ENCODE assay signal across 10 cellular contexts in genomic region chr10:485776-486572, GRCh38.
DNase-seq lines count a peak whose midpoint lies in the region; FAIRE-seq and TF ChIP-seq lines count a peak whose summit lies in the region.
"Had no signal": no experiment of that assay in that cellular context is flagged by ENCODE, and none has a peak within 500 bp of the region (broad histone marks: within the 10 kb centered on the region; RNA-seq: fewer than 3 reads in every experiment).

No MANE protein-coding gene starts in this region.

- no peak for TF ChIP-seq CTCF in DOHH2 (IDR thresholded peaks at IDR 0.05; ENCODE audit: low read depth, low read length, poor library complexity, severe bottlenecking)
- TF ChIP-seq CTCF in astrocyte (IDR thresholded peaks at IDR 0.05; ENCODE audit: insufficient read depth, low read depth, low read length) = no peak
- TF ChIP-seq CTCF in D721Med (IDR thresholded peaks at IDR 0.05; ENCODE audit: insufficient read depth, missing control alignments) = no peak
- no peak for TF ChIP-seq CTCF in GM13976 (IDR thresholded peaks at IDR 0.05; ENCODE audit: borderline replicate concordance, control extremely low read depth, extremely low read depth, insufficient read depth, missing control alignments)

- H4K20me1 ChIP-seq in DOHH2 (ENCODE audit: control insufficient read depth, insufficient read depth, low read depth, low read length) = no peaks in the 10 kb centered on the region
- H4K20me1 ChIP-seq in astrocyte (ENCODE audit: insufficient read depth, low read length) = peaks cover 76% of the 10 kb centered on the region

- H2AFZ ChIP-seq in astrocyte (ENCODE audit: low read depth, low read length) = no peak overlapping the region

- H3K4me2 ChIP-seq in DOHH2 (ENCODE audit: low read length) = peak overlapping the region; percentile 30
- peak overlapping the region; percentile 94 for H3K4me2 ChIP-seq in astrocyte (ENCODE audit: low read length)

- H3K79me2 ChIP-seq in DOHH2 (ENCODE audit: control insufficient read depth, low read length) (peaks cover 48% of the 10 kb centered on the region), astrocyte (ENCODE audit: insufficient read depth, low read length) (peaks cover 40% of the 10 kb centered on the region)

- DNase-seq in AG08395 (ENCODE audit: low spot score) = peak; percentile 35
- DNase-seq in astrocyte (ENCODE audit: low read depth) = no peak
- DNase-seq in D721Med (ENCODE audit: insufficient read length, low spot score) = no peak
- no peak for DNase-seq in stimulated activated CD4-positive, alpha-beta T cell treated with anti-CD3 and anti-CD28 coated beads, Interleukin-4, amount 100 ng/mL, for 1 hour
- DNase-seq in NCI-H510A treated with DMSO at 0.1 percent for 48 hours (lab: John Stamatoyannopoulos, UW) = no peak
- DNase-seq in GM13976 (ENCODE audit: low spot score) = no peak
- DNase-seq: NCI-H446 treated with DMSO at 0.1 percent for 48 hours had no signal

- H3K4me1 ChIP-seq in DOHH2 (ENCODE audit: control insufficient read depth, low read length) (peaks cover 9% of the 10 kb centered on the region), astrocyte (ENCODE audit: insufficient read depth, low read length) (peaks cover 14% of the 10 kb centered on the region), muscle layer of colon (ENCODE audit: insufficient read depth, low read length) (peaks cover 62% of the 10 kb centered on the region)

- H3K9ac ChIP-seq in astrocyte (ENCODE audit: low read length) = peak overlapping the region; percentile 83
- H3K9ac ChIP-seq in muscle layer of colon (ENCODE audit: low read length) = peak overlapping the region; percentile 18

- H3K4me3 Mint-ChIP-seq in astrocyte (ENCODE audit: unreplicated experiment) = no peak overlapping the region

- H3K4me3 ChIP-seq in DOHH2 (ENCODE audit: low read length) (no peak overlapping the region), astrocyte (ENCODE audit: insufficient read depth, low read depth, low read length) (no peak overlapping the region), muscle layer of colon (ENCODE audit: low read depth in 1 of 2, low read length in 2 of 2) (peak overlapping the region in 1 of 2 donors; percentile 39)

- in situ Hi-C loops in GM13976 (cut with MboI; ENCODE audit: low sequenced_read_pairs, unreplicated experiment) = no loop called here

- no peaks in the 10 kb centered on the region for H3K9me2 ChIP-seq in DOHH2 (replicated peaks; ENCODE audit: control insufficient read depth, low read length)

- peaks cover 25% of the 10 kb centered on the region for H3K4me1 Mint-ChIP-seq in astrocyte (ENCODE audit: low read depth, unreplicated experiment)

- peak overlapping the region; percentile 30 for H3K27ac Mint-ChIP-seq in astrocyte (ENCODE audit: unreplicated experiment)

- H3K27me3 ChIP-seq in DOHH2 (ENCODE audit: control insufficient read depth, low read length) (no peaks in the 10 kb centered on the region), astrocyte (ENCODE audit: insufficient read depth, low read length) (no peaks in the 10 kb centered on the region), muscle layer of colon (ENCODE audit: control insufficient read depth in 1 of 2, insufficient read depth in 2 of 2, low read length in 2 of 2) (no peaks in the 10 kb centered on the region)

- H3K36me3 ChIP-seq in DOHH2 (ENCODE audit: control insufficient read depth, low read length) (peaks cover 61% of the 10 kb centered on the region), astrocyte (ENCODE audit: insufficient read depth, low read length) (peaks cover 2% of the 10 kb centered on the region), muscle layer of colon (ENCODE audit: insufficient read depth, low read length) (peaks cover 4% of the 10 kb centered on the region)

- FAIRE-seq in astrocyte (lab: Jason Lieb, UNC) (no peak), D721Med (lab: Jason Lieb, UNC) (no peak)

- no peaks in the 10 kb centered on the region for H3F3A ChIP-seq in DOHH2 (ENCODE audit: control insufficient read depth, insufficient read depth)

- H3K9me3 ChIP-seq in DOHH2 (ENCODE audit: control insufficient read depth, insufficient read depth, low read length) (no peaks in the 10 kb centered on the region), astrocyte (ENCODE audit: insufficient read depth, low read depth, low read length) (no peaks in the 10 kb centered on the region), muscle layer of colon (ENCODE audit: low read length) (no peaks in the 10 kb centered on the region)

- no peaks in the 10 kb centered on the region for H3K27me3 Mint-ChIP-seq in astrocyte (ENCODE audit: low read depth, unreplicated experiment)

- H3K9me3 Mint-ChIP-seq in astrocyte (ENCODE audit: unreplicated experiment) = no peaks in the 10 kb centered on the region
- H3K9me3 Mint-ChIP-seq: memory B cell had no signal

- H3K36me3 Mint-ChIP-seq in astrocyte (ENCODE audit: low read depth, unreplicated experiment) = peaks cover 17% of the 10 kb centered on the region
- H3K36me3 Mint-ChIP-seq: memory B cell had no signal

- H3K27ac ChIP-seq in DOHH2 (ENCODE audit: low read depth, low read length) (no peak overlapping the region), astrocyte (ENCODE audit: low read depth, low read length) (no peak overlapping the region), muscle layer of colon (ENCODE audit: low read depth, low read length) (peak overlapping the region; percentile 93)
